ENCODE assay signal across 3 cellular contexts in genomic region chr2:113707106-113707505, GRCh38.
A peak's percentile ranks its signal among the peaks of the same experiment; 100 is the strongest.
TF ChIP-seq lines count a peak whose summit lies in the region.

No MANE protein-coding gene starts in this region.

TF ChIP-seq in SK-N-SH treated with all-trans-retinoic acid at 6 μM for 48 hours, 23 proteins besides CTCF, POLR2A, EP300 and RAD21 (continued from another document):
- TF ChIP-seq, protein P1, sequence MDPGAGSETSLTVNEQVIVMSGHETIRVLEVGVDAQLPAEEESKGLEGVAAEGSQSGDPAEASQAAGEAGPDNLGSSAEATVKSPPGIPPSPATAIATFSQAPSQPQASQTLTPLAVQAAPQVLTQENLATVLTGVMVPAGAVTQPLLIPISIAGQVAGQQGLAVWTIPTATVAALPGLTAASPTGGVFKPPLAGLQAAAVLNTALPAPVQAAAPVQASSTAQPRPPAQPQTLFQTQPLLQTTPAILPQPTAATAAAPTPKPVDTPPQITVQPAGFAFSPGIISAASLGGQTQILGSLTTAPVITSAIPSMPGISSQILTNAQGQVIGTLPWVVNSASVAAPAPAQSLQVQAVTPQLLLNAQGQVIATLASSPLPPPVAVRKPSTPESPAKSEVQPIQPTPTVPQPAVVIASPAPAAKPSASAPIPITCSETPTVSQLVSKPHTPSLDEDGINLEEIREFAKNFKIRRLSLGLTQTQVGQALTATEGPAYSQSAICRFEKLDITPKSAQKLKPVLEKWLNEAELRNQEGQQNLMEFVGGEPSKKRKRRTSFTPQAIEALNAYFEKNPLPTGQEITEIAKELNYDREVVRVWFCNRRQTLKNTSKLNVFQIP (CRISPR knock-in tag; IDR thresholded peaks at IDR 0.05; ENCODE audit: borderline replicate concordance, low read depth), result no peak
- TF ChIP-seq TCF4 (CRISPR knock-in tag; IDR thresholded peaks at IDR 0.05; ENCODE audit: borderline replicate concordance) (peak; percentile 24; the same call in 1 of the 2 replicates), ISL1 (CRISPR knock-in tag; IDR thresholded peaks at IDR 0.05) (peak; percentile 66), CSDC2 (CRISPR knock-in tag; IDR thresholded peaks at IDR 0.05) (no peak), TOX (CRISPR knock-in tag; IDR thresholded peaks at IDR 0.05; ENCODE audit: borderline replicate concordance) (no peak)

TF ChIP-seq in SK-N-SH, 30 proteins besides CTCF, POLR2A, EP300 and RAD21 (continued from another document):
- TF ChIP-seq IRF3 (IDR thresholded peaks at IDR 0.05; ENCODE audit: low read depth, low read length) (no peak), POLR2AphosphoS5 (IDR thresholded peaks at IDR 0.05; ENCODE audit: low read depth, low read length) (no peak), SIN3A (IDR thresholded peaks at IDR 0.05; ENCODE audit: borderline replicate concordance, low read depth, low read length) (no peak), EZH2phosphoT487 (IDR thresholded peaks at IDR 0.05; ENCODE audit: borderline replicate concordance, low read depth) (no peak), MEF2A (IDR thresholded peaks at IDR 0.05; ENCODE audit: borderline replicate concordance, low read depth) (no peak), YY1 (IDR thresholded peaks at IDR 0.05; ENCODE audit: low read depth) (no peak), SMC3 (IDR thresholded peaks at IDR 0.05; ENCODE audit: low read depth, low read length) (no peak), TEAD4 (IDR thresholded peaks at IDR 0.05; ENCODE audit: borderline replicate concordance, insufficient read depth) (no peak), MXI1 (IDR thresholded peaks at IDR 0.05; ENCODE audit: low read depth, low read length) (no peak), TAF1 (IDR thresholded peaks at IDR 0.05; ENCODE audit: borderline replicate concordance, low read depth, low read length) (no peak), FOSL2 (IDR thresholded peaks at IDR 0.05; ENCODE audit: borderline replicate concordance, low read depth) (no peak), CHD2 (IDR thresholded peaks at IDR 0.05; ENCODE audit: low read length, partially characterized antibody) (no peak)

TF ChIP-seq in K562, 482 proteins besides CTCF, POLR2A, EP300 and RAD21 (continued from another document):
- TF ChIP-seq RFX7 (CRISPR knock-in tag; IDR thresholded peaks at IDR 0.05) (no peak), ZNF384 (IDR thresholded peaks at IDR 0.05; ENCODE audit: low read depth, low read length) (no peak), MAZ (CRISPR knock-in tag; conservative IDR thresholded peaks at IDR 0.05 in 1 of 2, IDR thresholded peaks at IDR 0.05 in 1 of 2) (no peak), CEBPB (tag; IDR thresholded peaks at IDR 0.05) (peak; percentile 65), SP1 (CRISPR knock-in tag; IDR thresholded peaks at IDR 0.05) (no peak), CEBPG (CRISPR knock-in tag; IDR thresholded peaks at IDR 0.05) (no peak), CEBPG (tag; conservative IDR thresholded peaks at IDR 0.05 in 1 of 2, IDR thresholded peaks at IDR 0.05 in 1 of 2) (peak; percentile 70 to 87), STAT5A (IDR thresholded peaks at IDR 0.05; ENCODE audit: borderline replicate concordance, low read length) (no peak), IRF9 (tag; IDR thresholded peaks at IDR 0.05) (no peak), U2AF1 (optimal IDR thresholded peaks at IDR 0.05; ENCODE audit: low read depth, low read length) (no peak)
- TF ChIP-seq, protein P2, sequence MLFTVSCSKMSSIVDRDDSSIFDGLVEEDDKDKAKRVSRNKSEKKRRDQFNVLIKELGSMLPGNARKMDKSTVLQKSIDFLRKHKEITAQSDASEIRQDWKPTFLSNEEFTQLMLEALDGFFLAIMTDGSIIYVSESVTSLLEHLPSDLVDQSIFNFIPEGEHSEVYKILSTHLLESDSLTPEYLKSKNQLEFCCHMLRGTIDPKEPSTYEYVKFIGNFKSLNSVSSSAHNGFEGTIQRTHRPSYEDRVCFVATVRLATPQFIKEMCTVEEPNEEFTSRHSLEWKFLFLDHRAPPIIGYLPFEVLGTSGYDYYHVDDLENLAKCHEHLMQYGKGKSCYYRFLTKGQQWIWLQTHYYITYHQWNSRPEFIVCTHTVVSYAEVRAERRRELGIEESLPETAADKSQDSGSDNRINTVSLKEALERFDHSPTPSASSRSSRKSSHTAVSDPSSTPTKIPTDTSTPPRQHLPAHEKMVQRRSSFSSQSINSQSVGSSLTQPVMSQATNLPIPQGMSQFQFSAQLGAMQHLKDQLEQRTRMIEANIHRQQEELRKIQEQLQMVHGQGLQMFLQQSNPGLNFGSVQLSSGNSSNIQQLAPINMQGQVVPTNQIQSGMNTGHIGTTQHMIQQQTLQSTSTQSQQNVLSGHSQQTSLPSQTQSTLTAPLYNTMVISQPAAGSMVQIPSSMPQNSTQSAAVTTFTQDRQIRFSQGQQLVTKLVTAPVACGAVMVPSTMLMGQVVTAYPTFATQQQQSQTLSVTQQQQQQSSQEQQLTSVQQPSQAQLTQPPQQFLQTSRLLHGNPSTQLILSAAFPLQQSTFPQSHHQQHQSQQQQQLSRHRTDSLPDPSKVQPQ (CRISPR knock-in tag; IDR thresholded peaks at IDR 0.05; ENCODE audit: borderline replicate concordance), result no peak
- TF ChIP-seq, protein P3, sequence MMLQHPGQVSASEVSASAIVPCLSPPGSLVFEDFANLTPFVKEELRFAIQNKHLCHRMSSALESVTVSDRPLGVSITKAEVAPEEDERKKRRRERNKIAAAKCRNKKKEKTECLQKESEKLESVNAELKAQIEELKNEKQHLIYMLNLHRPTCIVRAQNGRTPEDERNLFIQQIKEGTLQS (IDR thresholded peaks at IDR 0.05), result peak; percentile 49
- TF ChIP-seq, protein P3 (CRISPR knock-in tag; conservative IDR thresholded peaks at IDR 0.05), result no peak
- TF ChIP-seq, protein P4, sequence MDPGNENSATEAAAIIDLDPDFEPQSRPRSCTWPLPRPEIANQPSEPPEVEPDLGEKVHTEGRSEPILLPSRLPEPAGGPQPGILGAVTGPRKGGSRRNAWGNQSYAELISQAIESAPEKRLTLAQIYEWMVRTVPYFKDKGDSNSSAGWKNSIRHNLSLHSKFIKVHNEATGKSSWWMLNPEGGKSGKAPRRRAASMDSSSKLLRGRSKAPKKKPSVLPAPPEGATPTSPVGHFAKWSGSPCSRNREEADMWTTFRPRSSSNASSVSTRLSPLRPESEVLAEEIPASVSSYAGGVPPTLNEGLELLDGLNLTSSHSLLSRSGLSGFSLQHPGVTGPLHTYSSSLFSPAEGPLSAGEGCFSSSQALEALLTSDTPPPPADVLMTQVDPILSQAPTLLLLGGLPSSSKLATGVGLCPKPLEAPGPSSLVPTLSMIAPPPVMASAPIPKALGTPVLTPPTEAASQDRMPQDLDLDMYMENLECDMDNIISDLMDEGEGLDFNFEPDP (CRISPR knock-in tag; IDR thresholded peaks at IDR 0.05), result no peak
- TF ChIP-seq, protein P5, sequence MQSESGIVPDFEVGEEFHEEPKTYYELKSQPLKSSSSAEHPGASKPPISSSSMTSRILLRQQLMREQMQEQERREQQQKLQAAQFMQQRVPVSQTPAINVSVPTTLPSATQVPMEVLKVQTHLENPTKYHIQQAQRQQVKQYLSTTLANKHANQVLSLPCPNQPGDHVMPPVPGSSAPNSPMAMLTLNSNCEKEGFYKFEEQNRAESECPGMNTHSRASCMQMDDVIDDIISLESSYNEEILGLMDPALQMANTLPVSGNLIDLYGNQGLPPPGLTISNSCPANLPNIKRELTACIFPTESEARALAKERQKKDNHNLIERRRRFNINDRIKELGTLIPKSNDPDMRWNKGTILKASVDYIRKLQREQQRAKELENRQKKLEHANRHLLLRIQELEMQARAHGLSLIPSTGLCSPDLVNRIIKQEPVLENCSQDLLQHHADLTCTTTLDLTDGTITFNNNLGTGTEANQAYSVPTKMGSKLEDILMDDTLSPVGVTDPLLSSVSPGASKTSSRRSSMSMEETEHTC (IDR thresholded peaks at IDR 0.05), result no peak
